8 cellular contexts compared by ENCODE assay signal in the genomic region with DNA sequence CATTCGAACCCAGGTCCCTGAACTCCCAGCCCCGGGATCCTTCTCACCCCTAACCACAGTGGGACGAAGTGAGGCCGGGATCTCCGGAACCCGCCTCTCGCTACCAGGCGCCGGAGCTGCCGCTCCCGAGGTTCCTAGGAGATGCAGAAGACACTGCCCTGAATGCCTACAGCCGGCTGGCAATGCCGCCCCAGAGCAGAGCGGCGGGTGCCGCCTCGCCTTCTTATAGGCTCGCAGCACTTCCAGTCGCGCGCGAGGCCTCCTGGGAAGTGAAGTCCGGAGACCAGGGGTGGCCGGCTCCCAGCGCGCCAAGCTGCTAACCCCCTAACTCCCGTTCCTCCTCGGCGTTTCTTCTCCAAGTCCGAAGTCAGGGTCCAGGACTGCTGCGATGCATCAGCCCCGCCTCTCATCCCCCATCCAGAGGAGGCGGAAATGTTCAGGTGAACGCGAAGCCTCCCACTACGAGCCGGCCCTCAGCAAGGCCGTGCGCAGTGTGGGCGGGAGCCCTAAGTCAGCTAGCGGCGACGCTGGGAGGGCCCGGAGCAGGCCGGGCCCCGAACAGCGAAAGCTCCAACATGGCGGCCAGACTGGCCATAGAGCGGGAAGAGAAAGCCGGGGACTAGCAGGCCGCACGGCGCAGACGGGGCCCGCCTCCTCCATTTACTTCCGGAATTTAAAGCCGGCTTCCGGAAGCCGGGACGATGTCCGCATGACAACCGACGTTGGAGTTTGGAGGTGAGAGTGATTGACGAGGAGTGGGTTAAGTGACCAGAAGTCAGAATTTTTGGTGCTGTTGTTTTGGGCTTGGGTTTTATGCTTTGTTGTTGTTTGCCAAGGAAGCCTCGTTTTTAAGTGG. TPM values are rescaled to one million over a fixed set of nuclear protein-coding genes. Genes with fewer than 3 reads are reported as not detected.
A peak's percentile ranks its signal among the peaks of the same experiment; 100 is the strongest.
DNase-seq lines count a peak whose midpoint lies in the region; ATAC-seq and TF ChIP-seq lines count a peak whose summit lies in the region.

A gene with protein sequence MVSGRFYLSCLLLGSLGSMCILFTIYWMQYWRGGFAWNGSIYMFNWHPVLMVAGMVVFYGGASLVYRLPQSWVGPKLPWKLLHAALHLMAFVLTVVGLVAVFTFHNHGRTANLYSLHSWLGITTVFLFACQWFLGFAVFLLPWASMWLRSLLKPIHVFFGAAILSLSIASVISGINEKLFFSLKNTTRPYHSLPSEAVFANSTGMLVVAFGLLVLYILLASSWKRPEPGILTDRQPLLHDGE (minus strand): TSS at position 197 of the 856 bp plus-strand sequence. CDS start 5,169 bp downstream, outside the sequence.
A gene (plus strand): TSS at position 689 of the 856 bp plus-strand sequence. CDS start 2,017 bp downstream, outside the sequence.

- TF ChIP-seq RAD21 in SK-N-SH (IDR thresholded peaks at IDR 0.05; ENCODE audit: low read length): no peak

- H3K27me3 ChIP-seq in SK-N-SH (ENCODE audit: insufficient read depth) (no peaks in the 10 kb centered on the region), testis (no peaks in the 10 kb centered on the region)

- H3K4me1 ChIP-seq in SK-N-SH (ENCODE audit: control insufficient read depth in 1 of 2, insufficient read depth in 2 of 2, low read depth in 1 of 2, low read length in 1 of 2) (peaks cover 9 to 14% of the 10 kb centered on the region in 2 experiments; a peak in 3 of 4 replicates), testis (peaks cover 15% of the 10 kb centered on the region)

- H3K9me3 ChIP-seq in SK-N-SH (no peaks in the 10 kb centered on the region), testis (no peaks in the 10 kb centered on the region)

- H3K27ac ChIP-seq in SK-N-SH (ENCODE audit: low read depth in 2 of 2, low read length in 1 of 2) (peak within 1 kb of the TSS; percentile 98 to 99), testis (peak within 1 kb of the TSS; percentile 95 to 99)

- TF ChIP-seq CTCF in SK-N-SH (IDR thresholded peaks at IDR 0.05): no peak
- no peak for TF ChIP-seq CTCF in omental fat pad (IDR thresholded peaks at IDR 0.05)
- TF ChIP-seq CTCF in testis (IDR thresholded peaks at IDR 0.05): no peak

- POLR2A ChIA-PET in HEK293T (lab: Yijun Ruan, JAX): interaction anchor here (0.7 to 5.0 kb wide), 19 partner anchors 9 to 205 kb away, joined by 3 to 103 read pairs (median 6); a partner anchor contains a TSS
- POLR2A ChIA-PET in SK-N-SH (lab: Yijun Ruan, JAX): interaction anchor here (0.6 to 3.9 kb wide), 21 partner anchors 8 to 431 kb away, joined by 3 to 57 read pairs (median 6); a partner anchor contains a TSS

- peak; percentile 96 for DNase-seq in GM03348 (ENCODE audit: low spot score)
- peak; percentile 91 for DNase-seq in HEK293T (ENCODE audit: extremely low spot score)
- DNase-seq in NAMALWA (ENCODE audit: low spot score): peak; percentile 96
- DNase-seq in SK-N-SH: peak; percentile 93
- no peak for DNase-seq in glomerular endothelial cell (ENCODE audit: extremely low read depth, low read depth, low spot score)
- DNase-seq in omental fat pad (ENCODE audit: low spot score): peak; percentile 80
- DNase-seq in testis: peak; percentile 95

- TF ChIP-seq EP300 in SK-N-SH (IDR thresholded peaks at IDR 0.05; ENCODE audit: borderline replicate concordance in 1 of 2, low read depth in 1 of 2, low read length in 1 of 2): no peak

- CTCF ChIA-PET in HEK293T (lab: Yijun Ruan, JAX) (interaction anchor here (0.9 to 3.5 kb wide), 3 partner anchors 23 to 28 kb away, joined by 3 to 26 read pairs (median 16); no protein-coding TSS in a partner anchor), SK-N-SH (lab: Yijun Ruan, JAX) (interaction anchor here (1.0 to 12.1 kb wide), 10 partner anchors 10 to 107 kb away, joined by 3 to 101 read pairs (median 5); a partner anchor contains a TSS)

- no peaks in the 10 kb centered on the region for H3K27me3 Mint-ChIP-seq in activated naive CD4-positive, alpha-beta T cell treated with anti-CD3 and anti-CD28 coated beads, Interleukin-2, amount 50 U/mL, for 24 hours

- no peak for TF ChIP-seq POLR2A in testis (IDR thresholded peaks at IDR 0.05)

- peak within 1 kb of the TSS; percentile 100 for H3K4me3 Mint-ChIP-seq in activated naive CD4-positive, alpha-beta T cell treated with anti-CD3 and anti-CD28 coated beads, Interleukin-2, amount 50 U/mL, for 24 hours

- H3K9me2 ChIP-seq in SK-N-SH: no peaks in the 10 kb centered on the region

- peaks cover 46% of the 10 kb centered on the region for H3K4me1 Mint-ChIP-seq in activated naive CD4-positive, alpha-beta T cell treated with anti-CD3 and anti-CD28 coated beads, Interleukin-2, amount 50 U/mL, for 24 hours

- H4K20me1 ChIP-seq in SK-N-SH (ENCODE audit: insufficient read depth): no peaks in the 10 kb centered on the region

- intact Hi-C loops in testis (cut with DNase I; ENCODE audit: low total_unique reads): no loop called here

- ATAC-seq in omental fat pad (ENCODE audit: low FRiP score): peak; percentile 98

- 0% methylated on average over 33 of the region's 65 CpGs for WGBS in SK-N-SH (ENCODE audit: low lambda C conversion rate)
- WGBS in testis, 2 donors: 0 to 1% methylated on average over 29 to 65 of the region's 65 CpGs

- peak within 1 kb of the TSS; percentile 97 for H3K9ac ChIP-seq in SK-N-SH

- peaks cover 49% of the 10 kb centered on the region for H3K79me2 ChIP-seq in SK-N-SH (ENCODE audit: insufficient read depth)

- peak within 1 kb of the TSS; percentile 99 for H3K27ac Mint-ChIP-seq in activated naive CD4-positive, alpha-beta T cell treated with anti-CD3 and anti-CD28 coated beads, Interleukin-2, amount 50 U/mL, for 24 hours

- H3K4me3 ChIP-seq in SK-N-SH (ENCODE audit: low read depth in 2 of 2, low read length in 1 of 2): peak within 1 kb of the TSS; percentile 68 to 71
- peak within 1 kb of the TSS; percentile 77 to 84 for H3K4me3 ChIP-seq in testis

- H3F3A ChIP-seq in SK-N-SH (replicated peaks; ENCODE audit: insufficient read depth): peaks cover 14% of the 10 kb centered on the region

- peak within 1 kb of the TSS; percentile 98 for H3K4me2 ChIP-seq in SK-N-SH

- no peaks in the 10 kb centered on the region for H3K9me3 Mint-ChIP-seq in activated naive CD4-positive, alpha-beta T cell treated with anti-CD3 and anti-CD28 coated beads, Interleukin-2, amount 50 U/mL, for 24 hours

- H3K36me3 Mint-ChIP-seq in activated naive CD4-positive, alpha-beta T cell treated with anti-CD3 and anti-CD28 coated beads, Interleukin-2, amount 50 U/mL, for 24 hours: peaks cover 5% of the 10 kb centered on the region

- peaks cover 20 to 27% of the 10 kb centered on the region in 2 experiments for H3K36me3 ChIP-seq in SK-N-SH (replicated peaks in 1 of 2; ENCODE audit: control insufficient read depth in 1 of 2, insufficient read depth in 2 of 2, low read length in 1 of 2)
- no peaks in the 10 kb centered on the region for H3K36me3 ChIP-seq in testis (ENCODE audit: low read depth, missing control alignments)

- H2AFZ ChIP-seq in SK-N-SH (ENCODE audit: low read depth): peak within 1 kb of the TSS; percentile 69

TF ChIP-seq in HEK293T, 16 proteins besides CTCF, POLR2A, EP300 and RAD21 (continues in another document):
- TF ChIP-seq L3MBTL2 (conservative IDR thresholded peaks at IDR 0.05) (peak; percentile 98), ZNF384 (IDR thresholded peaks at IDR 0.05) (no peak), ARNT (IDR thresholded peaks at IDR 0.05) (no peak), FOXK2 (IDR thresholded peaks at IDR 0.05) (no peak), FOXA1 (IDR thresholded peaks at IDR 0.05) (no peak), CTBP1 (IDR thresholded peaks at IDR 0.05; ENCODE audit: borderline replicate concordance) (no peak), LEF1 (IDR thresholded peaks at IDR 0.05; ENCODE audit: borderline replicate concordance) (no peak), TARDBP (IDR thresholded peaks at IDR 0.05) (no peak), HDGF (IDR thresholded peaks at IDR 0.05; ENCODE audit: borderline replicate concordance) (no peak), SP1 (IDR thresholded peaks at IDR 0.05) (no peak), FOXM1 (IDR thresholded peaks at IDR 0.05; ENCODE audit: borderline replicate concordance) (no peak), BHLHE40 (IDR thresholded peaks at IDR 0.05; ENCODE audit: borderline replicate concordance) (no peak), NFRKB (IDR thresholded peaks at IDR 0.05) (peak; percentile 95)

TF ChIP-seq in SK-N-SH, 30 proteins besides CTCF, POLR2A, EP300 and RAD21 (continues in another document):
- TF ChIP-seq NRF1 (IDR thresholded peaks at IDR 0.05; ENCODE audit: low read depth, low read length) (no peak; the same call in 1 of the 2 replicates), FOSL2 (IDR thresholded peaks at IDR 0.05; ENCODE audit: borderline replicate concordance, low read depth) (no peak), FOXM1 (IDR thresholded peaks at IDR 0.05; ENCODE audit: low read depth) (peak; percentile 47; the same call in 1 of the 2 replicates), TCF12 (IDR thresholded peaks at IDR 0.05) (no peak), POLR2AphosphoS5 (IDR thresholded peaks at IDR 0.05; ENCODE audit: low read depth, low read length) (peak; percentile 98)
- TF ChIP-seq, protein P1, sequence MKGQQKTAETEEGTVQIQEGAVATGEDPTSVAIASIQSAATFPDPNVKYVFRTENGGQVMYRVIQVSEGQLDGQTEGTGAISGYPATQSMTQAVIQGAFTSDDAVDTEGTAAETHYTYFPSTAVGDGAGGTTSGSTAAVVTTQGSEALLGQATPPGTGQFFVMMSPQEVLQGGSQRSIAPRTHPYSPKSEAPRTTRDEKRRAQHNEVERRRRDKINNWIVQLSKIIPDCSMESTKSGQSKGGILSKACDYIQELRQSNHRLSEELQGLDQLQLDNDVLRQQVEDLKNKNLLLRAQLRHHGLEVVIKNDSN (IDR thresholded peaks at IDR 0.05; ENCODE audit: borderline replicate concordance, low read depth): no peak

RNA-seq across cellular contexts. Expression of the first gene that starts in this region (rescaled TPM):
- polyA plus RNA-seq in SK-N-SH (2012; rRNA removed) (70.0 and 76.4 TPM in 2 replicates), testis (ENCODE audit: insufficient read depth, low read depth, low replicate concordance) (39.8 TPM)
- polyA plus RNA-seq in SK-N-SH (2012; cell fraction: cytosol; rRNA removed): 36.7 and 53.0 TPM in 2 replicates
- 104 and 111 TPM in 2 replicates for polyA plus RNA-seq in SK-N-SH (2012; cell fraction: nucleus; rRNA removed)
- total RNA-seq in glomerular endothelial cell (46.1 and 64.1 TPM in 2 replicates), omental fat pad (10 to 100 TPM; 29.5 to 39.9 (median 34.6) TPM), testis (10 to 100 TPM; 41.7 to 55.8 TPM)

RNA-seq across cellular contexts. Expression of the second gene that starts in this region (rescaled TPM):
- 82.2 and 129 TPM in 2 replicates for polyA plus RNA-seq in SK-N-SH (2012; rRNA removed)
- polyA plus RNA-seq in SK-N-SH (2012; cell fraction: cytosol; rRNA removed): 85.3 and 88.5 TPM in 2 replicates
- polyA plus RNA-seq in SK-N-SH (2012; cell fraction: nucleus; rRNA removed): 126 and 177 TPM in 2 replicates
- 19.6 and 22.9 TPM in 2 replicates for total RNA-seq in glomerular endothelial cell
- total RNA-seq in omental fat pad: 10 to 100 TPM; 31.6 to 40.8 (median 38.1) TPM
- 10 to 100 TPM; 41.8 to 42.1 TPM for total RNA-seq in testis
- polyA plus RNA-seq in testis (ENCODE audit: insufficient read depth, low read depth, low replicate concordance): 61.8 TPM
